Comparison of ENCODE assay signal across 8 cellular contexts in the genomic region with DNA sequence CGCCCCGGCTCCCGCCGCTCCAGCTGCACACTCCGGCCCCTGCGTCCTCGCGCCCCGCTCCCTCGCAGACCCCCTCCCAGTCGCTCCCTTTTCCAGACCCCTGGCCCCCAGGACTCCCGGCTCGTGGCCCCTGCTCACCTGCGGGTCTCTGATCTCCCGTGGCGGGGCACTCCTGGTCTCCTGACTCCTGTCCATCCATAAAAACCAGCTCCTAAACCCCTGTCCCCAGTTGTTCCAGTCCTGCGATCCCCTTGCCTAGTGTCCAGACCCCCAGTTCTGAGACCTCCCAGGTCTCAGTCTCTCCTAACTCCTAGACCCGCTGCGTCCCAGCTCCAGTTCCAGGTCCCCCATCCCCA. TPM values are rescaled to one million over a fixed set of nuclear protein-coding genes. Genes with fewer than 3 reads are reported as not detected.
A peak's percentile ranks its signal among the peaks of the same experiment; 100 is the strongest.
DNase-seq lines count a peak whose midpoint lies in the region; ATAC-seq and TF ChIP-seq lines count a peak whose summit lies in the region.

No MANE protein-coding gene starts in this region.

- TF ChIP-seq CTCF in OCI-LY1 (IDR thresholded peaks at IDR 0.05; ENCODE audit: low read length) (no peak), epithelial cell of esophagus (IDR thresholded peaks at IDR 0.05; ENCODE audit: insufficient read depth, low read depth, low read length, missing control alignments) (no peak), ovary (IDR thresholded peaks at IDR 0.05) (no peak)

- peaks cover 48% of the 10 kb centered on the region for H3K79me2 ChIP-seq in OCI-LY1 (ENCODE audit: insufficient read depth, low read length)

- H3K27ac ChIP-seq in OCI-LY1 (ENCODE audit: low read depth, low read length, poor library complexity, severe bottlenecking) (peak overlapping the region; percentile 48), ovary (peak overlapping the region; percentile 5 to 32)

- H3K4me3 ChIP-seq in OCI-LY1 (ENCODE audit: low read depth, low read length, poor library complexity, severe bottlenecking) (peak overlapping the region; percentile 98), epithelial cell of esophagus (ENCODE audit: low read length) (peak overlapping the region; percentile 75), ovary (peak overlapping the region; percentile 97)

- DNase-seq in epithelial cell of esophagus (ENCODE audit: low read depth) (no peak), ovary (no peak), midbrain (lab: John Stamatoyannopoulos, UW) (no peak)
- DNase-seq in activated CD8-positive, alpha-beta memory T cell treated with anti-CD3 and anti-CD28 coated beads, Interleukin-2, amount 50 U/mL, for 4 hours: no peak

- peak overlapping the region; percentile 95 for H3K4me2 ChIP-seq in OCI-LY1 (ENCODE audit: low read length)

- peak; percentile 9 for ATAC-seq in GM21423 (IDR thresholded peaks at IDR 0.05; ENCODE audit: unreplicated experiment)
- no peak for ATAC-seq in HG03432 (IDR thresholded peaks at IDR 0.05; ENCODE audit: unreplicated experiment)
- no peak for ATAC-seq in HG03439 (IDR thresholded peaks at IDR 0.05; ENCODE audit: unreplicated experiment)

- no peak for TF ChIP-seq POLR2A in ovary (IDR thresholded peaks at IDR 0.05)

- H2AFZ ChIP-seq in OCI-LY1 (ENCODE audit: low read length): no peak overlapping the region

- intact Hi-C loops in ovary (cut with DNase I): loop anchor here in 3 of 4 donors (10.0 kb wide), 2 partner anchors 62 to 88 kb away; a partner anchor contains a TSS

- H3K9me2 ChIP-seq in OCI-LY1 (ENCODE audit: low read depth, low read length): no peaks in the 10 kb centered on the region

- peak overlapping the region; percentile 96 for H3K9ac ChIP-seq in OCI-LY1 (ENCODE audit: low read length)

- no peaks in the 10 kb centered on the region for H4K20me1 ChIP-seq in OCI-LY1 (ENCODE audit: insufficient read depth, low read length)

- H3K36me3 ChIP-seq in OCI-LY1 (ENCODE audit: insufficient read depth, low read length) (0 out of 2 replicates have a peak, but pooled peaks cover 5% of the 10 kb centered on the region), ovary (no peaks in the 10 kb centered on the region)

- H3K27me3 ChIP-seq in OCI-LY1 (ENCODE audit: insufficient read depth, low read length) (no peaks in the 10 kb centered on the region), ovary (no peaks in the 10 kb centered on the region)

- H3K9me3 ChIP-seq in OCI-LY1 (ENCODE audit: low read length) (no peaks in the 10 kb centered on the region), ovary (no peaks in the 10 kb centered on the region)

- 0 out of 2 replicates have a peak, but pooled peaks cover 3% of the 10 kb centered on the region for H3F3A ChIP-seq in OCI-LY1 (ENCODE audit: insufficient read depth, low read length)

- WGBS in ovary, 3 donors: 0 to 2% (median 1%) methylated on average over 19 of the region's 19 CpGs

- peaks cover 55% of the 10 kb centered on the region for H3K4me1 ChIP-seq in OCI-LY1 (ENCODE audit: insufficient read depth, low read length, severe bottlenecking)
- peaks cover 7% of the 10 kb centered on the region for H3K4me1 ChIP-seq in ovary (ENCODE audit: insufficient read depth)

- TF ChIP-seq EP300 in ovary (IDR thresholded peaks at IDR 0.05): no peak

RNA-seq across cellular contexts. Expression of a gene that starts 0.3 kb away (rescaled TPM):
- 10 to 100 TPM; 11.4 to 37.9 (median 26.8) TPM for total RNA-seq in ovary
- polyA plus RNA-seq in ovary: 10 to 100 TPM in 1 of 2 donors, 1 to 10 TPM in 1; 7.8 to 17.1 TPM

RNA-seq across cellular contexts. Expression of a gene that starts 11.8 kb away (rescaled TPM):
- under 1 TPM in 2 of 7 donors, not detected in 5; 0.20 to 0.60 TPM for total RNA-seq in ovary
- polyA plus RNA-seq in ovary: under 1 TPM; 0.19 to 0.52 TPM

RNA-seq across cellular contexts. Expression of a gene that starts 35.0 kb away (rescaled TPM):
- 10 to 100 TPM in 2 of 7 donors, 1 to 10 TPM in 5; 4.7 to 13.4 (median 8.7) TPM for total RNA-seq in ovary
- polyA plus RNA-seq in ovary: 10 to 100 TPM in 1 of 2 donors, 1 to 10 TPM in 1; 6.5 to 19.3 TPM
